ENCODE assay signal across 15 cellular contexts in genomic region chr14:68936980-68937379, GRCh38. TPM values are rescaled to one million over a fixed set of nuclear protein-coding genes. Genes with fewer than 3 reads are reported as not detected.
DNase-seq lines count a peak whose midpoint lies in the region; ATAC-seq and TF ChIP-seq lines count a peak whose summit lies in the region.
"Had no signal": no experiment of that assay in that cellular context is flagged by ENCODE, and none has a peak within 500 bp of the region (broad histone marks: within the 10 kb centered on the region; RNA-seq: fewer than 3 reads in every experiment).

No MANE protein-coding gene starts in this region.

- no peaks in the 10 kb centered on the region for H3K36me3 Mint-ChIP-seq in activated CD4-positive, alpha-beta T cell treated with anti-CD3 and anti-CD28 coated beads, Interleukin-2, amount 10 ng/mL, durations not matched to agents 7 days and 5 days (ENCODE audit: low read depth)
- no peaks in the 10 kb centered on the region for H3K36me3 Mint-ChIP-seq in nephron (ENCODE audit: low read depth)
- H3K36me3 Mint-ChIP-seq in T-helper 17 cell (ENCODE audit: low read depth) = no peaks in the 10 kb centered on the region
- H3K36me3 Mint-ChIP-seq: activated CD4-positive, alpha-beta memory T cell treated with anti-CD3 and anti-CD28 coated beads for 36 hours had no signal

- intact Hi-C loops in colonic mucosa (cut with DNase I) = no loop called here
- intact Hi-C loops in transverse colon (cut with DNase I; ENCODE audit: low total_unique reads) = loop anchor here (5.0 kb wide), 1 partner anchor 40 kb away; the partner anchor contains the start of gene ACTN1

- no peak overlapping the region for H2AFZ ChIP-seq in neuronal stem cell (ENCODE audit: low read length)

- no peak overlapping the region for H2AK5ac ChIP-seq in neuronal stem cell (ENCODE audit: low read depth, low read length)

- in situ Hi-C loops in transverse colon (cut with MboI; ENCODE audit: low pct_ligation_motif_present in 1 of 4, low pct_unique_long_range_greater_than_20kb in 1 of 4, low sequenced_read_pairs in 3 of 4) = no loop called here

- no peak overlapping the region for H3K14ac ChIP-seq in neuronal stem cell (ENCODE audit: low read length)

- no peak overlapping the region for H3K9ac ChIP-seq in colonic mucosa (ENCODE audit: low read depth in 2 of 2, low read length in 2 of 2)
- no peak overlapping the region for H3K9ac ChIP-seq in neuronal stem cell (ENCODE audit: low read depth, low read length, poor library complexity)

- H3K79me1 ChIP-seq in neuronal stem cell (ENCODE audit: low read depth, low read length) = peaks cover 3% of the 10 kb centered on the region

- POLR2A ChIA-PET in activated CD4-positive, alpha-beta T cell treated with anti-CD3 and anti-CD28 coated beads, Interleukin-2, amount 10 ng/mL, durations not matched to agents 7 days and 5 days (lab: Charles Lee) = no interaction called here

- CTCF ChIA-PET in activated CD4-positive, alpha-beta T cell treated with anti-CD3 and anti-CD28 coated beads, Interleukin-2, amount 10 ng/mL, durations not matched to agents 7 days and 5 days (lab: Charles Lee) = no interaction called here

- no peaks in the 10 kb centered on the region for H3K36me3 ChIP-seq in colonic mucosa
- H3K36me3 ChIP-seq in transverse colon = no peaks in the 10 kb centered on the region
- peaks cover 0 to 14% of the 10 kb centered on the region in 2 donors for H3K36me3 ChIP-seq in neuronal stem cell (replicated peaks in 1 of 2; ENCODE audit: control insufficient read depth in 2 of 2, insufficient read depth in 2 of 2, low read length in 2 of 2)

- ATAC-seq in T-helper 17 cell = no peak

- no peaks in the 10 kb centered on the region for H3K9me3 Mint-ChIP-seq in activated CD4-positive, alpha-beta T cell treated with anti-CD3 and anti-CD28 coated beads, Interleukin-2, amount 10 ng/mL, durations not matched to agents 7 days and 5 days
- H3K9me3 Mint-ChIP-seq in nephron = no peaks in the 10 kb centered on the region
- H3K9me3 Mint-ChIP-seq: activated CD4-positive, alpha-beta memory T cell treated with anti-CD3 and anti-CD28 coated beads for 36 hours; stimulated activated naive CD8-positive, alpha-beta T cell treated with anti-CD3 and anti-CD28 coated beads, Interleukin-15, amount 100 ng/mL, for 72 hours had no signal

- no peak overlapping the region for H2BK15ac ChIP-seq in neuronal stem cell (ENCODE audit: low read length)

- no peak overlapping the region for H3K4me3 Mint-ChIP-seq in activated CD4-positive, alpha-beta T cell treated with anti-CD3 and anti-CD28 coated beads, Interleukin-2, amount 10 ng/mL, durations not matched to agents 7 days and 5 days
- H3K4me3 Mint-ChIP-seq in nephron (peak overlapping the region in 1 of 3 experiments; percentile 32), T-helper 17 cell (no peak overlapping the region)
- H3K4me3 Mint-ChIP-seq: activated CD4-positive, alpha-beta memory T cell treated with anti-CD3 and anti-CD28 coated beads for 36 hours had no signal

- H3K4me2 ChIP-seq in neuronal stem cell (ENCODE audit: insufficient read depth, low read length, poor library complexity, severe bottlenecking) = no peak overlapping the region

- no peak for TF ChIP-seq CTCF in colonic mucosa (IDR thresholded peaks at IDR 0.05)
- TF ChIP-seq CTCF in nephron (IDR thresholded peaks at IDR 0.05; ENCODE audit: unreplicated experiment in 3 of 3) = no peak
- no peak for TF ChIP-seq CTCF in transverse colon (IDR thresholded peaks at IDR 0.05)

- H3K27ac ChIP-seq in colonic mucosa (peak overlapping the region; percentile 88), transverse colon (peak overlapping the region; percentile 93 to 99 (median 96)), neuronal stem cell (replicated peaks; ENCODE audit: low read length) (no peak overlapping the region)

- TF ChIP-seq POLR2A in transverse colon (IDR thresholded peaks at IDR 0.05) = no peak

- H4K91ac ChIP-seq in neuronal stem cell (ENCODE audit: low read depth, low read length, poor library complexity) = no peak overlapping the region

- no peaks in the 10 kb centered on the region for H3K27me3 Mint-ChIP-seq in activated CD4-positive, alpha-beta T cell treated with anti-CD3 and anti-CD28 coated beads, Interleukin-2, amount 10 ng/mL, durations not matched to agents 7 days and 5 days
- H3K27me3 Mint-ChIP-seq in nephron (ENCODE audit: low read depth) (no peaks in the 10 kb centered on the region), T-helper 17 cell (no peaks in the 10 kb centered on the region)
- H3K27me3 Mint-ChIP-seq: activated CD4-positive, alpha-beta memory T cell treated with anti-CD3 and anti-CD28 coated beads for 36 hours; stimulated activated naive CD8-positive, alpha-beta T cell treated with anti-CD3 and anti-CD28 coated beads, Interleukin-15, amount 100 ng/mL, for 72 hours had no signal

- H3K4me3 ChIP-seq in colonic mucosa (no peak overlapping the region), transverse colon (no peak overlapping the region), neuronal stem cell (ENCODE audit: low read length in 2 of 2) (no peak overlapping the region)

- 71% methylated on average over 2 of the region's 2 CpGs; no CpG with 5 or more reads in 1 of the 2 donors for WGBS in transverse colon (ENCODE audit: low coverage in 1 of 2), 2 donors
- WGBS in neuronal stem cell (ENCODE audit: extremely low coverage in 2 of 2, insufficient read length in 2 of 2, insufficient replicate concordance in 1 of 2), 2 donors = no CpG with 5 or more reads among the region's 2 CpGs

- H2BK120ac ChIP-seq in neuronal stem cell (ENCODE audit: low read depth, low read length) = no peak overlapping the region

- H3K4ac ChIP-seq in neuronal stem cell (ENCODE audit: low read length) = no peak overlapping the region

- no peak overlapping the region for H4K8ac ChIP-seq in neuronal stem cell (ENCODE audit: low read depth, low read length)

- H3K4me1 ChIP-seq in colonic mucosa (peaks cover 26% of the 10 kb centered on the region), transverse colon (peaks cover 41 to 85% (median 69%) of the 10 kb centered on the region in 4 donors), neuronal stem cell (ENCODE audit: control insufficient read depth in 2 of 2, insufficient read depth in 1 of 2, low read depth in 1 of 2, low read length in 2 of 2) (peaks cover 8 to 18% of the 10 kb centered on the region in 2 donors)

- no peak overlapping the region for H3K18ac ChIP-seq in neuronal stem cell (ENCODE audit: low read length)

- no peak overlapping the region for H2BK5ac ChIP-seq in neuronal stem cell (ENCODE audit: low read length)

- DNase-seq in activated CD4-positive, alpha-beta T cell treated with anti-CD3 and anti-CD28 coated beads, Interleukin-2, amount 10 ng/mL, durations not matched to agents 7 days and 5 days = no peak
- DNase-seq in activated CD4-positive, alpha-beta T cell treated with anti-CD3 and anti-CD28 coated beads for 4 hours = no peak
- DNase-seq in colonic mucosa = no peak
- no peak for DNase-seq in transverse colon
- no peak for DNase-seq in T-helper 17 cell
- DNase-seq in anterior cingulate cortex (lab: John Stamatoyannopoulos, UW) = no peak
- no peak for DNase-seq in neuronal stem cell (ENCODE audit: low spot score)
- DNase-seq: activated naive CD4-positive, alpha-beta T cell; DMS 273 treated with DMSO at 0.1 percent for 48 hours; foreskin fibroblast; NCI-H2171; OCI-M1 had no signal

- H3K4me1 Mint-ChIP-seq in activated CD4-positive, alpha-beta T cell treated with anti-CD3 and anti-CD28 coated beads, Interleukin-2, amount 10 ng/mL, durations not matched to agents 7 days and 5 days = peaks cover 42% of the 10 kb centered on the region
- peaks cover 75% of the 10 kb centered on the region for H3K4me1 Mint-ChIP-seq in nephron
- H3K4me1 Mint-ChIP-seq in T-helper 17 cell = peaks cover 13% of the 10 kb centered on the region

- H3K27me3 ChIP-seq in colonic mucosa (no peaks in the 10 kb centered on the region), transverse colon (no peaks in the 10 kb centered on the region), neuronal stem cell (ENCODE audit: control insufficient read depth in 3 of 3, insufficient read depth in 3 of 3, low read depth in 1 of 3, low read length in 3 of 3) (no peaks in the 10 kb centered on the region)

- TF ChIP-seq EP300 in transverse colon (IDR thresholded peaks at IDR 0.05; ENCODE audit: low read depth) = no peak

- no peak overlapping the region for H3K23ac ChIP-seq in neuronal stem cell (ENCODE audit: low read depth, low read length, poor library complexity)

- H3K9me3 ChIP-seq in colonic mucosa = no peaks in the 10 kb centered on the region
- no peaks in the 10 kb centered on the region for H3K9me3 ChIP-seq in transverse colon
- H3K9me3 ChIP-seq in T-helper 17 cell (ENCODE audit: control insufficient read depth, low read length, poor library complexity, severe bottlenecking) = no peaks in the 10 kb centered on the region
- no peaks in the 10 kb centered on the region for H3K9me3 ChIP-seq in neuronal stem cell (replicated peaks in 1 of 2; ENCODE audit: control insufficient read depth in 2 of 2, insufficient read depth in 1 of 2, low read depth in 1 of 2, low read length in 2 of 2)

- peak overlapping the region; percentile 9 for H3K27ac Mint-ChIP-seq in activated CD4-positive, alpha-beta T cell treated with anti-CD3 and anti-CD28 coated beads, Interleukin-2, amount 10 ng/mL, durations not matched to agents 7 days and 5 days
- H3K27ac Mint-ChIP-seq in nephron (peak overlapping the region; percentile 15 to 91 (median 62)), T-helper 17 cell (no peak overlapping the region)
- H3K27ac Mint-ChIP-seq: activated CD4-positive, alpha-beta memory T cell treated with anti-CD3 and anti-CD28 coated beads for 36 hours had no signal

- no peak overlapping the region for H2BK12ac ChIP-seq in neuronal stem cell (ENCODE audit: low read length)

RNA-seq across cellular contexts. Expression of gene ACTN1, which starts 42.1 kb away (rescaled TPM):
- 10 to 100 TPM; 31.9 to 35.1 TPM for total RNA-seq in activated CD4-positive, alpha-beta T cell treated with anti-CD3 and anti-CD28 coated beads, Interleukin-2, amount 10 ng/mL, durations not matched to agents 7 days and 5 days
- total RNA-seq in colonic mucosa (100 to 1,000 TPM; 106 to 185 TPM), transverse colon (100 to 1,000 TPM; 127 to 403 (median 197) TPM), T-helper 17 cell (10 to 100 TPM; 36.8 to 88.9 TPM)
- 88.8 TPM for polyA plus RNA-seq in neuronal stem cell (2013, experiment 1 of 2)
- polyA plus RNA-seq in neuronal stem cell (2013, experiment 2 of 2) = 87.0 TPM
